8 cellular contexts compared by ENCODE assay signal in the genomic region with DNA sequence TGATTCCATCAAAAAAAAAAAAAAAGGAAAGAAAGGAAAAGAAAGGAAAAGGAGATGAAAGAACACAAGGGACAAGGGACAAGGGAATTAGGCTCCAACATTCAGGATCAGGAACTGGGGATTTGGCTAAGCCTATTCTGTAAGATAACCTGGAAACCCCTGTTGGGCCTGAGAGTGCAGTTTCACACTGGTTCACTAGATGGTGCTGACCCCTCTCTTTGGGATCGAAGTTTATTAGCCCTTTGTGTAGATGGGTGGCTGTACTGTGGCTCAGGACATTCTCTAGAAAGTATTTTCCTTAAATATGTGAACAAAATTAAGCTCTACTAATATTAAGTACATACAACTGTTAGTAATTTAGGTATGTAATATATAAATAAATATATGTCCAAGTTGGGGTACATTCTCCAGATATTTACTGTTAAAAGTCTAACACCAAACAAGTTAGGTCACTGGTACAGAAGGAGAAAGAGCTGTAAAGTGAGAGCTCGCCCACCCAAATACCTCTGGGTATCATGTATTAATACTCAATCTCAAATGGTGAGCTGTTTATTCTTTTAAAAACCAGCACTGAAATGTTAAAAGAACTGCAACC. TPM values are rescaled to one million over a fixed set of nuclear protein-coding genes. Genes with fewer than 3 reads are reported as not detected.
DNase-seq lines count a peak whose midpoint lies in the region; ATAC-seq and TF ChIP-seq lines count a peak whose summit lies in the region.

No MANE protein-coding gene starts in this region.

- H3K4me3 ChIP-seq in DND-41 (ENCODE audit: low read depth in 1 of 2, low read length in 2 of 2) (no peak overlapping the region), adrenal gland (no peak overlapping the region)

- WGBS in adrenal gland, 4 donors = 46 to 52% (median 50%) methylated on average over 2 of the region's 2 CpGs

- H3K79me2 ChIP-seq in DND-41 (ENCODE audit: insufficient read depth, low read length) = no peaks in the 10 kb centered on the region

- H3K9me3 ChIP-seq in DND-41 (ENCODE audit: insufficient read depth, low read length, severe bottlenecking) = no peaks in the 10 kb centered on the region
- no peaks in the 10 kb centered on the region for H3K9me3 ChIP-seq in adrenal gland (replicated peaks in 1 of 3)

- peak; percentile 88 for ATAC-seq in DND-41 (ENCODE audit: insufficient read depth, low read depth)
- peak; percentile 89 for ATAC-seq in GM19395 (IDR thresholded peaks at IDR 0.05; ENCODE audit: unreplicated experiment)
- peak; percentile 94 for ATAC-seq in HG03354 (IDR thresholded peaks at IDR 0.05; ENCODE audit: poor library complexity, severe bottlenecking, unreplicated experiment)
- peak; percentile 74 for ATAC-seq in left ventricle myocardium superior
- ATAC-seq in sciatic nerve = peak; percentile 92
- ATAC-seq in HG03097 (IDR thresholded peaks at IDR 0.05; ENCODE audit: low FRiP score, unreplicated experiment) = no peak

- no peak for TF ChIP-seq POLR2A in adrenal gland (IDR thresholded peaks at IDR 0.05)

- H3K4me1 ChIP-seq in DND-41 (ENCODE audit: insufficient read depth, low read length) (no peaks in the 10 kb centered on the region), adrenal gland (replicated peaks in 1 of 2) (no peaks in the 10 kb centered on the region)

- intact Hi-C loops in adrenal gland (cut with DNase I) = loop anchor here in 1 of 2 donors (5.0 kb wide), 1 partner anchor 212 kb away; no protein-coding TSS in a partner anchor
- intact Hi-C loops in left ventricle myocardium superior (cut with micrococcal nuclease) = loop anchor here (5.0 kb wide), 1 partner anchor 217 kb away; no protein-coding TSS in a partner anchor
- intact Hi-C loops in sciatic nerve (cut with DNase I) = no loop called here

- no peaks in the 10 kb centered on the region for H4K20me1 ChIP-seq in DND-41 (ENCODE audit: insufficient read depth, low read length)

- no peak overlapping the region for H3K4me2 ChIP-seq in DND-41 (ENCODE audit: insufficient read depth, low read length)

- no peaks in the 10 kb centered on the region for H3K27me3 ChIP-seq in DND-41 (ENCODE audit: insufficient read depth, low read length, poor library complexity)
- no peaks in the 10 kb centered on the region for H3K27me3 ChIP-seq in adrenal gland

- peak; percentile 42 for DNase-seq in DND-41
- DNase-seq in NCI-H748 treated with DMSO at 0.1 percent for 48 hours (lab: John Stamatoyannopoulos, UW) = peak; percentile 6
- DNase-seq in adrenal gland = peak; percentile 33 to 78 (median 44)
- DNase-seq in left ventricle myocardium superior = no peak
- peak; percentile 62 for DNase-seq in sciatic nerve (ENCODE audit: low spot score)

- TF ChIP-seq CTCF in DND-41 (IDR thresholded peaks at IDR 0.05; ENCODE audit: borderline replicate concordance, extremely low read depth, low read length, poor library complexity, severe bottlenecking) (peak; percentile 77), adrenal gland (IDR thresholded peaks at IDR 0.05) (peak; percentile 52 to 74 (median 68))

- H3K27ac ChIP-seq in DND-41 (ENCODE audit: low read length) (no peak overlapping the region), adrenal gland (no peak overlapping the region)

- H3K36me3 ChIP-seq in DND-41 (ENCODE audit: insufficient read depth, low read length) (no peaks in the 10 kb centered on the region), adrenal gland (replicated peaks in 1 of 2) (no peaks in the 10 kb centered on the region)

- no peak overlapping the region for H2AFZ ChIP-seq in DND-41 (ENCODE audit: low read depth, low read length)

- H3K9ac ChIP-seq in DND-41 (ENCODE audit: low read depth, low read length) = no peak overlapping the region

RNA-seq across cellular contexts. Expression of a gene that starts 6.3 kb away (rescaled TPM):
- total RNA-seq in adrenal gland (not detected), left ventricle myocardium superior (not detected), sciatic nerve (not detected)
- polyA plus RNA-seq in adrenal gland = under 1 TPM in 1 of 3 donors, not detected in 2; 0.56 TPM

RNA-seq across cellular contexts. Expression of a gene that starts 15.9 kb away (rescaled TPM):
- not detected for total RNA-seq in adrenal gland
- not detected for polyA plus RNA-seq in adrenal gland
- total RNA-seq in left ventricle myocardium superior = not detected
- total RNA-seq in sciatic nerve = not detected

RNA-seq across cellular contexts. Expression of a gene that starts 57.8 kb away (rescaled TPM):
- total RNA-seq in adrenal gland = 10 to 100 TPM in 5 of 8 donors, 1 to 10 TPM in 3; 6.3 to 18.4 (median 11.8) TPM
- 10 to 100 TPM in 1 of 3 donors, 1 to 10 TPM in 2; 4.9 to 17.8 (median 5.9) TPM for polyA plus RNA-seq in adrenal gland
- not detected for total RNA-seq in left ventricle myocardium superior
- total RNA-seq in sciatic nerve = 1.7 TPM
